Comparison of ENCODE assay signal across 8 cellular contexts in genomic region chr15:51499379-51499976, GRCh38.
DNase-seq lines count a peak whose midpoint lies in the region; ATAC-seq and TF ChIP-seq lines count a peak whose summit lies in the region.

No MANE protein-coding gene starts in this region.

- WGBS in spleen, 5 donors, result 84 to 98% (median 90%) methylated on average over 5 of the region's 5 CpGs

- H3K27ac ChIP-seq in spleen, result no peak overlapping the region

- no peaks in the 10 kb centered on the region for H3K27me3 ChIP-seq in spleen (replicated peaks in 1 of 7)

- no peaks in the 10 kb centered on the region for H3K9me3 ChIP-seq in spleen

- H3K36me3 ChIP-seq in spleen, result peaks cover 0 to 65% (median 1%) of the 10 kb centered on the region in 6 donors

- H3K4me1 ChIP-seq in spleen, result no peaks in the 10 kb centered on the region

- peak; percentile 66 for TF ChIP-seq CTCF in epithelial cell of proximal tubule (conservative IDR thresholded peaks at IDR 0.05; ENCODE audit: low read depth, low read length)
- peak in 6 of 11 experiments; percentile 11 to 40 (median 24) for TF ChIP-seq CTCF in spleen (IDR thresholded peaks at IDR 0.05 in 8 of 11, conservative IDR thresholded peaks at IDR 0.05 in 3 of 11)

- no peak overlapping the region for H3K4me3 ChIP-seq in epithelial cell of proximal tubule (ENCODE audit: low read depth, low read length)
- H3K4me3 ChIP-seq in spleen, result no peak overlapping the region

- DNase-seq in A172 (ENCODE audit: low spot score) (peak; percentile 23), NCI-H748 treated with DMSO at 0.1 percent for 48 hours (lab: John Stamatoyannopoulos, UW) (peak; percentile 2), epithelial cell of proximal tubule (ENCODE audit: low read depth) (peak; percentile 2), spleen (no peak)
- no peak for DNase-seq in stimulated activated CD4-positive, alpha-beta T cell treated with anti-CD3 and anti-CD28 coated beads, Interleukin-2, amount 100 ng/mL, for 24 hours

- intact Hi-C loops in spleen (cut with DNase I; ENCODE audit: low total_unique reads), result no loop called here

- TF ChIP-seq POLR2A in spleen (IDR thresholded peaks at IDR 0.05), result no peak

- ATAC-seq in GM18909 (IDR thresholded peaks at IDR 0.05; ENCODE audit: poor library complexity, unreplicated experiment), result peak; percentile 51
- ATAC-seq in HG02588 (IDR thresholded peaks at IDR 0.05; ENCODE audit: unreplicated experiment), result no peak
- no peak for ATAC-seq in HG02870 (IDR thresholded peaks at IDR 0.05; ENCODE audit: unreplicated experiment)

Comparison
In these comparisons a context has a peak if more than half of its experiments do, and no peak if none do; other contexts are left out.
1. DNase-seq: peak in A172 (single experiment), NCI-H748 treated with DMSO at 0.1 percent for 48 hours (single experiment) and epithelial cell of proximal tubule (single experiment); none in spleen (single experiment) and stimulated activated CD4-positive, alpha-beta T cell treated with anti-CD3 and anti-CD28 coated beads, Interleukin-2, amount 100 ng/mL, for 24 hours (0 of 2).